In genomic region chr13:107124730-107125129, GRCh38 we compare ENCODE assay signal across 27 cellular contexts.
"Had no signal": no experiment of that assay in that cellular context is flagged by ENCODE, and none has a peak within 500 bp of the region (broad histone marks: within the 10 kb centered on the region; RNA-seq: fewer than 3 reads in every experiment).

No MANE protein-coding gene starts in this region.

- H3K36me3 Mint-ChIP-seq: activated naive CD4-positive, alpha-beta T cell treated with anti-CD3 and anti-CD28 coated beads, Interleukin-2, amount 10 ng/mL, durations not matched to agents 7 days and 5 days; activated naive CD4-positive, alpha-beta T cell treated with anti-CD3 and anti-CD28 coated beads, Interleukin-2, amount 50 U/mL, for 72 hours; activated naive CD8-positive, alpha-beta T cell treated with anti-CD3 and anti-CD28 coated beads, Interleukin-2, amount 10 ng/mL, durations not matched to agents 7 days and 5 days; brain had no signal

- H3K27ac Mint-ChIP-seq: activated CD4-positive, alpha-beta memory T cell treated with anti-CD3 and anti-CD28 coated beads, Interleukin-2, amount 10 ng/mL, durations not matched to agents 7 days and 5 days; activated CD4-positive, alpha-beta T cell treated with anti-CD3 and anti-CD28 coated beads for 36 hours; activated CD4-positive, alpha-beta T cell treated with anti-CD3 and anti-CD28 coated beads, Interleukin-2, amount 10 ng/mL, durations not matched to agents 24 days and 14 days; activated naive CD4-positive, alpha-beta T cell treated with anti-CD3 and anti-CD28 coated beads, Interleukin-2, amount 10 ng/mL, durations not matched to agents 7 days and 5 days; activated naive CD4-positive, alpha-beta T cell treated with anti-CD3 and anti-CD28 coated beads, Interleukin-2, amount 50 U/mL, for 72 hours; activated naive CD8-positive, alpha-beta T cell treated with anti-CD3 and anti-CD28 coated beads, Interleukin-2, amount 10 ng/mL, durations not matched to agents 7 days and 5 days; activated T-cell treated with anti-CD3 and anti-CD28 coated beads, Interleukin-2, amount 50 U/mL, for 24 hours; activated T-cell treated with anti-CD3 and anti-CD28 coated beads, Interleukin-2, amount 50 U/mL, for 72 hours; T-helper 17 cell; T-helper 2 cell treated with Interferon-gamma antibody and Interleukin-4, amounts not matched to agents 5 μg/mL and 100 μg/mL, for 36 hours had no signal

- ATAC-seq: activated CD4-positive, alpha-beta T cell treated with anti-CD3 and anti-CD28 coated beads for 36 hours; activated naive CD4-positive, alpha-beta T cell treated with anti-CD3 and anti-CD28 coated beads, Interleukin-2, amount 50 U/mL, for 72 hours; activated T-cell treated with anti-CD3 and anti-CD28 coated beads, Interleukin-2, amount 50 U/mL, for 72 hours; gastroesophageal sphincter; heart right ventricle; T-helper 17 cell had no signal

- DNase-seq: activated CD4-positive, alpha-beta memory T cell treated with anti-CD3 and anti-CD28 coated beads, Interleukin-2, amount 10 ng/mL, durations not matched to agents 7 days and 5 days; activated CD4-positive, alpha-beta T cell treated with anti-CD3 and anti-CD28 coated beads for 36 hours; activated CD4-positive, alpha-beta T cell treated with anti-CD3 and anti-CD28 coated beads, Interleukin-2, amount 10 ng/mL, durations not matched to agents 24 days and 14 days; activated CD4-positive, alpha-beta T cell treated with anti-CD3 and anti-CD28 coated beads, Interleukin-2, amount 50 U/mL, for 4 hours; activated CD4-positive, CD25-positive, alpha-beta regulatory T cell; activated CD4-positive, CD25-positive, alpha-beta regulatory T cell treated with anti-CD3 and anti-CD28 coated beads, Interleukin-2, amount 50 U/mL, for 72 hours; activated CD8-positive, alpha-beta memory T cell treated with anti-CD3 and anti-CD28 coated beads, Interleukin-2, amount 50 U/mL, for 48 hours; activated gamma-delta T cell; activated naive CD4-positive, alpha-beta T cell; activated naive CD4-positive, alpha-beta T cell treated with anti-CD3 and anti-CD28 coated beads, Interleukin-2, amount 10 ng/mL, durations not matched to agents 7 days and 5 days; activated naive CD8-positive, alpha-beta T cell treated with anti-CD3 and anti-CD28 coated beads, Interleukin-2, amount 10 ng/mL, durations not matched to agents 7 days and 5 days; activated T-cell treated with anti-CD3 and anti-CD28 coated beads for 4 hours; activated T-cell treated with anti-CD3 and anti-CD28 coated beads, Interleukin-2, amount 50 U/mL, for 24 hours; activated T-cell treated with anti-CD3 and anti-CD28 coated beads, Interleukin-2, amount 50 U/mL, for 72 hours; central memory CD4-positive, alpha-beta T cell; cerebellar nuclear complex; colonic mucosa; effector CD8-positive, alpha-beta T cell; esophagus squamous epithelium; heart right ventricle; T-helper 17 cell; T1000; WERI-Rb-1 had no signal

- H3K4me3 Mint-ChIP-seq: activated CD4-positive, alpha-beta memory T cell treated with anti-CD3 and anti-CD28 coated beads, Interleukin-2, amount 10 ng/mL, durations not matched to agents 7 days and 5 days; activated CD4-positive, alpha-beta T cell treated with anti-CD3 and anti-CD28 coated beads for 36 hours; activated CD4-positive, alpha-beta T cell treated with anti-CD3 and anti-CD28 coated beads, Interleukin-2, amount 10 ng/mL, durations not matched to agents 24 days and 14 days; activated naive CD4-positive, alpha-beta T cell treated with anti-CD3 and anti-CD28 coated beads, Interleukin-2, amount 10 ng/mL, durations not matched to agents 7 days and 5 days; activated naive CD8-positive, alpha-beta T cell treated with anti-CD3 and anti-CD28 coated beads, Interleukin-2, amount 10 ng/mL, durations not matched to agents 7 days and 5 days; activated T-cell treated with anti-CD3 and anti-CD28 coated beads, Interleukin-2, amount 50 U/mL, for 24 hours; activated T-cell treated with anti-CD3 and anti-CD28 coated beads, Interleukin-2, amount 50 U/mL, for 72 hours; brain; T-helper 17 cell; T-helper 2 cell treated with Interferon-gamma antibody and Interleukin-4, amounts not matched to agents 5 μg/mL and 100 μg/mL, for 36 hours had no signal

- H3K27me3 Mint-ChIP-seq: activated CD4-positive, alpha-beta memory T cell treated with anti-CD3 and anti-CD28 coated beads, Interleukin-2, amount 10 ng/mL, durations not matched to agents 7 days and 5 days; activated CD4-positive, alpha-beta T cell treated with anti-CD3 and anti-CD28 coated beads for 36 hours; activated CD4-positive, alpha-beta T cell treated with anti-CD3 and anti-CD28 coated beads, Interleukin-2, amount 10 ng/mL, durations not matched to agents 24 days and 14 days; activated naive CD4-positive, alpha-beta T cell treated with anti-CD3 and anti-CD28 coated beads, Interleukin-2, amount 10 ng/mL, durations not matched to agents 7 days and 5 days; activated naive CD8-positive, alpha-beta T cell treated with anti-CD3 and anti-CD28 coated beads, Interleukin-2, amount 10 ng/mL, durations not matched to agents 7 days and 5 days; activated T-cell treated with anti-CD3 and anti-CD28 coated beads, Interleukin-2, amount 50 U/mL, for 24 hours; brain; T-helper 17 cell had no signal

- H3K9me3 Mint-ChIP-seq: activated CD4-positive, alpha-beta memory T cell treated with anti-CD3 and anti-CD28 coated beads, Interleukin-2, amount 10 ng/mL, durations not matched to agents 7 days and 5 days; activated CD4-positive, alpha-beta T cell treated with anti-CD3 and anti-CD28 coated beads, Interleukin-2, amount 10 ng/mL, durations not matched to agents 24 days and 14 days; activated naive CD4-positive, alpha-beta T cell treated with anti-CD3 and anti-CD28 coated beads, Interleukin-2, amount 10 ng/mL, durations not matched to agents 7 days and 5 days; T-helper 2 cell treated with Interferon-gamma antibody and Interleukin-4, amounts not matched to agents 5 μg/mL and 100 μg/mL, for 36 hours had no signal

- H3K4me1 Mint-ChIP-seq: activated CD4-positive, alpha-beta memory T cell treated with anti-CD3 and anti-CD28 coated beads, Interleukin-2, amount 10 ng/mL, durations not matched to agents 7 days and 5 days; activated CD4-positive, alpha-beta T cell treated with anti-CD3 and anti-CD28 coated beads for 36 hours; activated CD4-positive, alpha-beta T cell treated with anti-CD3 and anti-CD28 coated beads, Interleukin-2, amount 10 ng/mL, durations not matched to agents 24 days and 14 days; activated naive CD4-positive, alpha-beta T cell treated with anti-CD3 and anti-CD28 coated beads, Interleukin-2, amount 10 ng/mL, durations not matched to agents 7 days and 5 days; activated naive CD8-positive, alpha-beta T cell treated with anti-CD3 and anti-CD28 coated beads, Interleukin-2, amount 10 ng/mL, durations not matched to agents 7 days and 5 days; brain; T-helper 17 cell had no signal
